Comparison of ENCODE assay signal across 1 cellular context in genomic region chr11:727859-728748, GRCh38.
TF ChIP-seq lines count a peak whose summit lies in the region.

No MANE protein-coding gene starts in this region.

TF ChIP-seq in K562, 482 proteins besides CTCF, POLR2A, EP300 and RAD21 (continued from another document and continues in another):
- TF ChIP-seq MAX (CRISPR knock-in tag; IDR thresholded peaks at IDR 0.05), result peak; percentile 86
- TF ChIP-seq ZBTB33 (CRISPR knock-in tag; IDR thresholded peaks at IDR 0.05), result peak; percentile 91
- TF ChIP-seq KLF13 (tag; IDR thresholded peaks at IDR 0.05; ENCODE audit: borderline replicate concordance, low read depth), result peak; percentile 94
- no peak for TF ChIP-seq NFYB (IDR thresholded peaks at IDR 0.05; ENCODE audit: extremely low read depth, insufficient read length)
- TF ChIP-seq ZBTB5 (IDR thresholded peaks at IDR 0.05), result no peak
- peak; percentile 87; the same call in 1 of the 2 replicates for TF ChIP-seq RB1 (IDR thresholded peaks at IDR 0.05; ENCODE audit: low read depth)
- TF ChIP-seq ETV5 (CRISPR knock-in tag; IDR thresholded peaks at IDR 0.05; ENCODE audit: low read depth), result no peak; the same call in 1 of the 2 replicates
- TF ChIP-seq DEAF1 (CRISPR knock-in tag; IDR thresholded peaks at IDR 0.05), result peak; percentile 92
- TF ChIP-seq MTA1 (IDR thresholded peaks at IDR 0.05; ENCODE audit: borderline replicate concordance), result 0 out of 2 replicates have a peak, but pooled peaks have one; percentile 25
- TF ChIP-seq FOXJ2 (tag; IDR thresholded peaks at IDR 0.05), result no peak
- no peak for TF ChIP-seq CREBBP (IDR thresholded peaks at IDR 0.05; ENCODE audit: low read depth, low read length)
- no peak for TF ChIP-seq EWSR1 (IDR thresholded peaks at IDR 0.05; ENCODE audit: borderline replicate concordance, low read depth, partially characterized antibody)
- TF ChIP-seq MYBL2 (IDR thresholded peaks at IDR 0.05; ENCODE audit: low read depth), result no peak
- TF ChIP-seq MYBL2 (CRISPR knock-in tag; IDR thresholded peaks at IDR 0.05; ENCODE audit: borderline replicate concordance), result no peak
- peak; percentile 64 for TF ChIP-seq EP400 (IDR thresholded peaks at IDR 0.05)
- no peak for TF ChIP-seq MTA2 (IDR thresholded peaks at IDR 0.05; ENCODE audit: low read depth)
- TF ChIP-seq ZNF592 (IDR thresholded peaks at IDR 0.05), result peak; percentile 81
- no peak for TF ChIP-seq COPS2 (conservative IDR thresholded peaks at IDR 0.05)
- TF ChIP-seq JUND (IDR thresholded peaks at IDR 0.05; ENCODE audit: borderline replicate concordance, low read depth, low read length), result peak; percentile 81
- peak; percentile 74; the same call in 1 of the 3 replicates for TF ChIP-seq JUND (tag; IDR thresholded peaks at IDR 0.05; ENCODE audit: borderline replicate concordance, low read depth, low read length)
- TF ChIP-seq PKNOX1 (IDR thresholded peaks at IDR 0.05), result 0 out of 2 replicates have a peak, but pooled peaks have one; percentile 7
- peak; percentile 41; the same call in 1 of the 2 replicates for TF ChIP-seq ZNF263 (CRISPR knock-in tag; IDR thresholded peaks at IDR 0.05; ENCODE audit: borderline replicate concordance)
- TF ChIP-seq IRF9 (tag; IDR thresholded peaks at IDR 0.05), result no peak
- TF ChIP-seq JUN (IDR thresholded peaks at IDR 0.05; ENCODE audit: borderline replicate concordance, low read depth, low read length), result peak; percentile 69
- TF ChIP-seq JUN (CRISPR knock-in tag; IDR thresholded peaks at IDR 0.05; ENCODE audit: borderline replicate concordance), result peak; percentile 93
- TF ChIP-seq AFF1 (IDR thresholded peaks at IDR 0.05; ENCODE audit: low read depth in 1 of 2, partially characterized antibody in 2 of 2), result no peak
- TF ChIP-seq KLF6 (CRISPR knock-in tag; IDR thresholded peaks at IDR 0.05; ENCODE audit: borderline replicate concordance), result peak; percentile 80; the same call in 1 of the 2 replicates
- peak; percentile 79; the same call in 1 of the 2 replicates for TF ChIP-seq REST (CRISPR knock-in tag; IDR thresholded peaks at IDR 0.05; ENCODE audit: low read depth)
- TF ChIP-seq PML (IDR thresholded peaks at IDR 0.05; ENCODE audit: low read length), result no peak
- TF ChIP-seq L3MBTL2 (IDR thresholded peaks at IDR 0.05), result peak; percentile 64; the same call in 1 of the 2 replicates
- TF ChIP-seq MCM2 (IDR thresholded peaks at IDR 0.05; ENCODE audit: low read depth), result no peak
- no peak for TF ChIP-seq RFX5 (IDR thresholded peaks at IDR 0.05; ENCODE audit: low read depth, low read length)
